In genomic region chr2:119575439-119575838, GRCh38 we compare ENCODE assay signal across 21 cellular contexts. TPM values are rescaled to one million over a fixed set of nuclear protein-coding genes. Genes with fewer than 3 reads are reported as not detected.
"Had no signal": no experiment of that assay in that cellular context is flagged by ENCODE, and none has a peak within 500 bp of the region (broad histone marks: within the 10 kb centered on the region; RNA-seq: fewer than 3 reads in every experiment).

No MANE protein-coding gene starts in this region.

- H3K27ac Mint-ChIP-seq: activated CD4-positive, alpha-beta memory T cell treated with anti-CD3 and anti-CD28 coated beads for 36 hours; activated CD4-positive, alpha-beta T cell treated with anti-CD3 and anti-CD28 coated beads, Interleukin-2, amount 10 ng/mL, durations not matched to agents 7 days and 5 days; activated naive CD4-positive, alpha-beta T cell treated with anti-CD3 and anti-CD28 coated beads for 36 hours; activated naive CD8-positive, alpha-beta T cell; activated T-helper 17 cell treated with anti-CD3 and anti-CD28 coated beads, Interleukin-2, amount 50 U/mL, for 72 hours; T-helper 17 cell had no signal

- H3K9me3 Mint-ChIP-seq: activated CD4-positive, alpha-beta T cell treated with anti-CD3 and anti-CD28 coated beads, Interleukin-2, amount 10 ng/mL, durations not matched to agents 7 days and 5 days had no signal

- H3K4me1 Mint-ChIP-seq: activated CD4-positive, alpha-beta T cell treated with anti-CD3 and anti-CD28 coated beads, Interleukin-2, amount 10 ng/mL, durations not matched to agents 7 days and 5 days; activated T-helper 17 cell treated with anti-CD3 and anti-CD28 coated beads, Interleukin-2, amount 50 U/mL, for 72 hours; T-helper 17 cell had no signal

- DNase-seq: activated CD4-positive, alpha-beta memory T cell treated with anti-CD3 and anti-CD28 coated beads for 36 hours; activated CD4-positive, alpha-beta T cell treated with anti-CD3 and anti-CD28 coated beads, Interleukin-2, amount 10 ng/mL, durations not matched to agents 7 days and 5 days; activated CD4-positive, CD25-positive, alpha-beta regulatory T cell; activated CD8-positive, alpha-beta memory T cell treated with anti-CD3 and anti-CD28 coated beads for 24 hours; activated gamma-delta T cell; activated naive CD4-positive, alpha-beta T cell treated with anti-CD3 and anti-CD28 coated beads for 36 hours; activated T-cell treated with anti-CD3 and anti-CD28 coated beads, Interleukin-2, amount 50 U/mL, for 48 hours; anterior cingulate cortex; cerebellar nuclear complex; MG63; NCI-H1105; NCI-H1436; NCI-H1694 treated with DMSO at 0.1 percent for 48 hours; NCI-H2029 treated with DMSO at 0.1 percent for 48 hours; NCI-H510A treated with DMSO at 0.1 percent for 48 hours; Right ventricle myocardium superior; T-helper 17 cell; T-helper 9 cell had no signal

- H3K36me3 Mint-ChIP-seq: activated CD4-positive, alpha-beta memory T cell treated with anti-CD3 and anti-CD28 coated beads for 36 hours; activated naive CD8-positive, alpha-beta T cell had no signal

- H3K4me3 Mint-ChIP-seq: activated CD4-positive, alpha-beta memory T cell treated with anti-CD3 and anti-CD28 coated beads for 36 hours; activated CD4-positive, alpha-beta T cell treated with anti-CD3 and anti-CD28 coated beads, Interleukin-2, amount 10 ng/mL, durations not matched to agents 7 days and 5 days; activated naive CD4-positive, alpha-beta T cell treated with anti-CD3 and anti-CD28 coated beads for 36 hours; activated naive CD8-positive, alpha-beta T cell; activated T-helper 17 cell treated with anti-CD3 and anti-CD28 coated beads, Interleukin-2, amount 50 U/mL, for 72 hours; T-helper 17 cell had no signal

RNA-seq across cellular contexts. Expression of gene CFAP221, which starts 31.2 kb away (rescaled TPM):
- total RNA-seq: activated CD4-positive, alpha-beta memory T cell treated with anti-CD3 and anti-CD28 coated beads for 36 hours; activated CD4-positive, alpha-beta T cell treated with anti-CD3 and anti-CD28 coated beads, Interleukin-2, amount 10 ng/mL, durations not matched to agents 7 days and 5 days; activated naive CD4-positive, alpha-beta T cell treated with anti-CD3 and anti-CD28 coated beads for 36 hours; activated T-helper 17 cell treated with anti-CD3 and anti-CD28 coated beads, Interleukin-2, amount 50 U/mL, for 72 hours; SK-MEL-5; T-helper 17 cell had no signal

RNA-seq across cellular contexts. Expression of gene SCTR, which starts 51.2 kb away (rescaled TPM):
- total RNA-seq: activated CD4-positive, alpha-beta memory T cell treated with anti-CD3 and anti-CD28 coated beads for 36 hours; activated CD4-positive, alpha-beta T cell treated with anti-CD3 and anti-CD28 coated beads, Interleukin-2, amount 10 ng/mL, durations not matched to agents 7 days and 5 days; activated naive CD4-positive, alpha-beta T cell treated with anti-CD3 and anti-CD28 coated beads for 36 hours; activated T-helper 17 cell treated with anti-CD3 and anti-CD28 coated beads, Interleukin-2, amount 50 U/mL, for 72 hours; SK-MEL-5; T-helper 17 cell had no signal
